8 cellular contexts compared by ENCODE assay signal in the genomic region with DNA sequence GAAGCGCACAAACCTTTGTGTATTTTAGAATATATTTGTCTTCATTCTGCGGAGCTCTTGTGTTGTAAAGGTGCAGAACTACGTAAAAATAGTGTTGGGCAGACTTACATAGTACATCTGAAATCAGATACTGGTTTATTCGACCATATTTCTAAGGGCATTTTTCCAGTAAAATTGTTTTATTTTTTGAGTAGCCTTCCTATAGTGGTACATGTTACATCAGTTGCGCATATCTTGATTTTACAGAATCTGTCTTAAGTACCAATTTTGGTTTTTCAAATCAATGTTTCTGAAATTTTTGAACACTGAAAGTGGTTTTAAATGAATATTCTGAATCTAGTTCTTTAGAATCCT. TPM values are rescaled to one million over a fixed set of nuclear protein-coding genes. Genes with fewer than 3 reads are reported as not detected.
A peak's percentile ranks its signal among the peaks of the same experiment; 100 is the strongest.
DNase-seq lines count a peak whose midpoint lies in the region; ATAC-seq, FAIRE-seq and TF ChIP-seq lines count a peak whose summit lies in the region.

No MANE protein-coding gene starts in this region.

- H4K20me1 ChIP-seq in OCI-LY3 (ENCODE audit: insufficient read depth, low read length) (0 out of 2 replicates have a peak, but pooled peaks cover under 1% of the 10 kb centered on the region), endothelial cell of umbilical vein (replicated peaks; ENCODE audit: control insufficient read depth, extremely low read depth, insufficient read depth, low read length) (no peaks in the 10 kb centered on the region)

- H3K9me1 ChIP-seq in endothelial cell of umbilical vein (replicated peaks; ENCODE audit: control insufficient read depth, extremely low read depth, insufficient read depth, low read length) = no peaks in the 10 kb centered on the region

- dilution Hi-C loops in endothelial cell of umbilical vein (cut with MboI; ENCODE audit: extremely low pct_ligation_motif_present, low sequenced_read_pairs) = no loop called here

- ATAC-seq in HG03342 (IDR thresholded peaks at IDR 0.05; ENCODE audit: unreplicated experiment) = no peak
- no peak for ATAC-seq in GM19351 (IDR thresholded peaks at IDR 0.05; ENCODE audit: unreplicated experiment)

- H3K27me3 ChIP-seq in OCI-LY3 (ENCODE audit: low read depth, low read length) (no peaks in the 10 kb centered on the region), endothelial cell of umbilical vein (ENCODE audit: control insufficient read depth in 2 of 2, insufficient read depth in 2 of 2, low read length in 2 of 2) (no peaks in the 10 kb centered on the region)

- H3K79me2 ChIP-seq in OCI-LY3 (ENCODE audit: low read length) = peaks cover 74% of the 10 kb centered on the region
- H3K79me2 ChIP-seq in endothelial cell of umbilical vein (ENCODE audit: control insufficient read depth, insufficient read depth, low read length) = peaks cover 68% of the 10 kb centered on the region

- H3K4me2 ChIP-seq in OCI-LY3 (ENCODE audit: low read length) (peak overlapping the region; percentile 82), endothelial cell of umbilical vein (ENCODE audit: insufficient read depth, low read length) (peak overlapping the region; percentile 100)

- peak overlapping the region; percentile 99 for H3K27ac Mint-ChIP-seq in osteocyte (ENCODE audit: unreplicated experiment)

- BruUV-seq in endothelial cell of umbilical vein (replicated peaks; lab: Mats Ljungman, UMichigan) = no TSS peak

- CTCF ChIA-PET in endothelial cell of umbilical vein (lab: Charles Lee) = interaction anchor here (0.8 to 4.6 kb wide), 5 partner anchors 15 to 87 kb away, joined by 3 to 39 read pairs (median 4); a partner anchor contains a TSS

- no peaks in the 10 kb centered on the region for H3K27me3 Mint-ChIP-seq in osteocyte (ENCODE audit: unreplicated experiment)

- peak overlapping the region; percentile 87 for H3K4me3 Mint-ChIP-seq in osteocyte (ENCODE audit: unreplicated experiment)

- H3K9me3 Mint-ChIP-seq in osteocyte (ENCODE audit: unreplicated experiment) = no peaks in the 10 kb centered on the region

- H3K4me1 ChIP-seq in OCI-LY3 (ENCODE audit: low read length) (peaks cover 31% of the 10 kb centered on the region), endothelial cell of umbilical vein (ENCODE audit: control insufficient read depth, extremely low read depth, insufficient read depth, low read length) (peaks cover 28% of the 10 kb centered on the region)

- H3K4me3 ChIP-seq in OCI-LY3 (ENCODE audit: low read length) = peak overlapping the region; percentile 79
- H3K4me3 ChIP-seq in endothelial cell of umbilical vein (replicated peaks in 1 of 3; ENCODE audit: insufficient read depth in 1 of 3, low read depth in 1 of 3, low read length in 3 of 3) = peak overlapping the region; percentile 67 to 94 (median 92)

- H3K4me1 Mint-ChIP-seq in osteocyte (ENCODE audit: unreplicated experiment) = peaks cover 47% of the 10 kb centered on the region

- no peak for TF ChIP-seq POLR2A in endothelial cell of umbilical vein (IDR thresholded peaks at IDR 0.05; ENCODE audit: low read depth, low read length)
- no peak for TF ChIP-seq POLR2A in GM12892 (IDR thresholded peaks at IDR 0.05; ENCODE audit: low read depth, low read length)

- peak; percentile 41 for DNase-seq in Caki2 (ENCODE audit: low read depth)
- peak; percentile 25 for DNase-seq in endothelial cell of umbilical vein (ENCODE audit: low read depth, low spot score)
- no peak for DNase-seq in osteocyte (ENCODE audit: extremely low spot score, unreplicated experiment)
- no peak for DNase-seq in GM12892 (ENCODE audit: insufficient read length)
- no peak for DNase-seq in hepatic stellate cell (ENCODE audit: low spot score)

- in situ Hi-C loops in Caki2 (cut with HindIII; ENCODE audit: low pct_unique_long_range_greater_than_20kb, low sequenced_read_pairs) = no loop called here

- POLR2A ChIA-PET in endothelial cell of umbilical vein (lab: Charles Lee) = interaction anchor here (0.7 to 2.9 kb wide), 3 partner anchors 16 to 129 kb away, joined by 3 to 17 read pairs (median 3); a partner anchor contains a TSS

- H2AFZ ChIP-seq in OCI-LY3 (ENCODE audit: low read depth, low read length) (no peak overlapping the region), endothelial cell of umbilical vein (ENCODE audit: low read depth, low read length) (no peak overlapping the region)

- FAIRE-seq in endothelial cell of umbilical vein (lab: Jason Lieb, UNC) (no peak), GM12892 (lab: Jason Lieb, UNC) (no peak)

- H3K27ac ChIP-seq in OCI-LY3 (ENCODE audit: low read length) (peak overlapping the region; percentile 82), endothelial cell of umbilical vein (ENCODE audit: insufficient read depth, low read depth, low read length) (peak overlapping the region; percentile 74)

- H3K9me3 ChIP-seq in OCI-LY3 (ENCODE audit: insufficient read depth, low read length) (no peaks in the 10 kb centered on the region), endothelial cell of umbilical vein (replicated peaks; ENCODE audit: control insufficient read depth, insufficient read depth, low read length) (no peaks in the 10 kb centered on the region)

- intact Hi-C loops in endothelial cell of umbilical vein (cut with micrococcal nuclease) = loop anchor here (5.0 kb wide), 1 partner anchor 1723 kb away; no protein-coding TSS in a partner anchor

- peak overlapping the region; percentile 96 for H3K9ac ChIP-seq in OCI-LY3 (ENCODE audit: low read length)
- peak overlapping the region; percentile 98 for H3K9ac ChIP-seq in endothelial cell of umbilical vein (replicated peaks; ENCODE audit: extremely low read depth, insufficient read depth, low read length)

- H3K36me3 Mint-ChIP-seq in osteocyte (ENCODE audit: unreplicated experiment) = peaks cover 52% of the 10 kb centered on the region

- TF ChIP-seq CTCF in OCI-LY3 (IDR thresholded peaks at IDR 0.05; ENCODE audit: low read depth, low read length) (no peak), endothelial cell of umbilical vein (IDR thresholded peaks at IDR 0.05; ENCODE audit: extremely low read depth in 1 of 2, insufficient read depth in 1 of 2, low read depth in 1 of 2, low read length in 2 of 2) (no peak), osteocyte (IDR thresholded peaks at IDR 0.05) (no peak)

- H3K36me3 ChIP-seq in OCI-LY3 (replicated peaks; ENCODE audit: low read depth, low read length) (peaks cover 54% of the 10 kb centered on the region), endothelial cell of umbilical vein (ENCODE audit: control insufficient read depth in 2 of 2, extremely low read depth in 1 of 2, insufficient read depth in 2 of 2, low read length in 2 of 2) (peaks cover 0 to 16% of the 10 kb centered on the region in 2 experiments)

TF ChIP-seq in endothelial cell of umbilical vein, 7 proteins besides CTCF, POLR2A, EP300 and RAD21:
- TF ChIP-seq JUN (IDR thresholded peaks at IDR 0.05; ENCODE audit: borderline replicate concordance, insufficient read depth, insufficient read length, low read depth) = no peak
- no peak for TF ChIP-seq EZH2 (IDR thresholded peaks at IDR 0.05; ENCODE audit: borderline replicate concordance, low read depth, low read length, severe bottlenecking)
- TF ChIP-seq MYC (IDR thresholded peaks at IDR 0.05; ENCODE audit: low read depth, low read length) = no peak
- TF ChIP-seq, protein P1, sequence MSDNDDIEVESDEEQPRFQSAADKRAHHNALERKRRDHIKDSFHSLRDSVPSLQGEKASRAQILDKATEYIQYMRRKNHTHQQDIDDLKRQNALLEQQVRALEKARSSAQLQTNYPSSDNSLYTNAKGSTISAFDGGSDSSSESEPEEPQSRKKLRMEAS (IDR thresholded peaks at IDR 0.05; ENCODE audit: insufficient read depth, insufficient read length) = no peak
- no peak for TF ChIP-seq POLR2AphosphoS5 (IDR thresholded peaks at IDR 0.05; ENCODE audit: insufficient read depth, low read depth, low read length)
- TF ChIP-seq GATA2 (IDR thresholded peaks at IDR 0.05; ENCODE audit: insufficient read depth, insufficient read length, low read depth, low read length) = no peak
- TF ChIP-seq FOS (IDR thresholded peaks at IDR 0.05; ENCODE audit: borderline replicate concordance, insufficient read depth, low read length) = no peak

RNA-seq across cellular contexts. Expression of a gene that starts 15.7 kb away (rescaled TPM):
- 26.6 and 83.0 TPM in 2 replicates for total RNA-seq in Caki2 (2014; rRNA removed; shearing (Covaris generic); ENCODE audit: low replicate concordance)
- total RNA-seq in endothelial cell of umbilical vein = 97.9 and 102 TPM in 2 replicates
- 35.9 and 53.8 TPM in 2 replicates for polyA plus RNA-seq in endothelial cell of umbilical vein
- 34.4 and 35.9 TPM in 2 replicates for polyA plus RNA-seq in endothelial cell of umbilical vein (2011; cell fraction: cytosol; rRNA removed)
- 242 and 270 TPM in 2 replicates for polyA plus RNA-seq in endothelial cell of umbilical vein (2011; cell fraction: nucleus; rRNA removed)
- 47.9 and 49.9 TPM in 2 replicates for polyA plus RNA-seq in endothelial cell of umbilical vein (2012)
- 140 and 151 TPM in 2 replicates for polyA minus RNA-seq in endothelial cell of umbilical vein
- polyA minus RNA-seq in endothelial cell of umbilical vein (2011; cell fraction: cytosol; rRNA and poly(A)+ RNA removed) = 29.8 TPM
- 377 and 533 TPM in 2 replicates for polyA minus RNA-seq in endothelial cell of umbilical vein (2011; cell fraction: nucleus; rRNA and poly(A)+ RNA removed)
- total RNA-seq in osteocyte = 89.9 and 102 TPM in 2 replicates
- 66.6 TPM for polyA plus RNA-seq in GM12892 (2012; ENCODE audit: missing spikeins)

Comparison
In these comparisons a context has a peak if more than half of its experiments do, and no peak if none do; other contexts are left out.
1. DNase-seq: peak in Caki2 (single experiment) and endothelial cell of umbilical vein (single experiment); none in osteocyte (single experiment), GM12892 (single experiment) and hepatic stellate cell (single experiment).